In genomic region chr2:78778756-78779510, GRCh38 we compare ENCODE assay signal across 26 cellular contexts.
A peak's percentile ranks its signal among the peaks of the same experiment; 100 is the strongest.
DNase-seq lines count a peak whose midpoint lies in the region; ATAC-seq, FAIRE-seq and TF ChIP-seq lines count a peak whose summit lies in the region.
"Had no signal": no experiment of that assay in that cellular context is flagged by ENCODE, and none has a peak within 500 bp of the region (broad histone marks: within the 10 kb centered on the region; RNA-seq: fewer than 3 reads in every experiment).

No MANE protein-coding gene starts in this region.

- H3K4me3 Mint-ChIP-seq in osteocyte (ENCODE audit: unreplicated experiment): no peak overlapping the region
- H3K4me3 Mint-ChIP-seq: HFFc6 had no signal

- H3K4me1 ChIP-seq in right atrium auricular region (no peaks in the 10 kb centered on the region), K562 (replicated peaks in 1 of 2; ENCODE audit: control insufficient read depth in 2 of 2, insufficient read depth in 2 of 2, low read length in 2 of 2) (peaks cover 0 to 6% of the 10 kb centered on the region in 2 experiments; a peak in 2 of 5 replicates)
- H3K4me1 ChIP-seq: BE2C, HAP-1 had no signal

- H3K27me3 ChIP-seq in right atrium auricular region (no peaks in the 10 kb centered on the region), K562 (ENCODE audit: control insufficient read depth in 2 of 2, insufficient read depth in 2 of 2, low read length in 2 of 2) (no peaks in the 10 kb centered on the region)
- H3K27me3 ChIP-seq: BE2C, SJCRH30 had no signal

- CTCF ChIA-PET in K562 (lab: Yijun Ruan, JAX; ENCODE audit: low intra/inter-chr PET ratio): no interaction called here

- H3K9me1 ChIP-seq in K562 (ENCODE audit: control insufficient read depth, insufficient read depth, low read length): no peaks in the 10 kb centered on the region

- no peak for FAIRE-seq in K562 (lab: Jason Lieb, UNC)

- no peak overlapping the region for H3K4me2 ChIP-seq in K562 (ENCODE audit: insufficient read depth, low read length)
- H3K4me2 ChIP-seq: KMS-11, PC-9 had no signal

- H3K27ac Mint-ChIP-seq in osteocyte (ENCODE audit: unreplicated experiment): no peak overlapping the region
- H3K27ac Mint-ChIP-seq: HFFc6 had no signal

- no peaks in the 10 kb centered on the region for H3K4me1 Mint-ChIP-seq in osteocyte (ENCODE audit: unreplicated experiment)

- H3K27me3 Mint-ChIP-seq in osteocyte (ENCODE audit: unreplicated experiment): no peaks in the 10 kb centered on the region

- H3K9me3 ChIP-seq in right atrium auricular region (no peaks in the 10 kb centered on the region), K562 (replicated peaks; ENCODE audit: control insufficient read depth, insufficient read depth, low read depth, low read length) (no peaks in the 10 kb centered on the region; the same call in 1 of the 2 replicates)
- H3K9me3 ChIP-seq: BE2C, HAP-1, SJCRH30 had no signal

- TF ChIP-seq RAD21 in K562 (CRISPR knock-in tag; conservative IDR thresholded peaks at IDR 0.05 in 1 of 2, IDR thresholded peaks at IDR 0.05 in 1 of 2): peak in 1 of 2 experiments; percentile 32; a peak in 1 of 4 replicates

- no peak overlapping the region for H3K9ac ChIP-seq in K562 (ENCODE audit: insufficient read depth in 1 of 2, low read depth in 2 of 2, low read length in 2 of 2)
- H3K9ac ChIP-seq: GM23248, KMS-11 had no signal

- in situ Hi-C loops in K562 (cut with MboI): no loop called here

- 17% methylated on average over 25 of the region's 69 CpGs for WGBS in K562 (ENCODE audit: insufficient coverage, low coverage, missing lambda C conversion rate)

- TF ChIP-seq CTCF in right atrium auricular region (IDR thresholded peaks at IDR 0.05): no peak
- TF ChIP-seq CTCF in K562 (IDR thresholded peaks at IDR 0.05 in 2 of 3, conservative IDR thresholded peaks at IDR 0.05 in 1 of 3; ENCODE audit: insufficient read depth in 2 of 3, low read depth in 1 of 3, low read length in 3 of 3): peak in 2 of 3 experiments; percentile 30 to 46; a peak in 3 of 6 replicates
- TF ChIP-seq CTCF in osteocyte (IDR thresholded peaks at IDR 0.05): no peak

- BruUV-seq in K562 (replicated peaks; lab: Mats Ljungman, UMichigan): no TSS peak

- H3K27ac ChIP-seq in right atrium auricular region (no peak overlapping the region), K562 (ENCODE audit: extremely low read depth, low read depth, low read length) (no peak overlapping the region)
- H3K27ac ChIP-seq: GM23248, KMS-11, PC-9 had no signal

- no peaks in the 10 kb centered on the region for H3K36me3 Mint-ChIP-seq in osteocyte (ENCODE audit: unreplicated experiment)

- TF ChIP-seq EP300 in K562 (IDR thresholded peaks at IDR 0.05; ENCODE audit: low read length): no peak

- peaks cover 22% of the 10 kb centered on the region for H3K9me3 Mint-ChIP-seq in osteocyte (ENCODE audit: unreplicated experiment)

- H3K36me3 ChIP-seq in right atrium auricular region: no peaks in the 10 kb centered on the region
- no peaks in the 10 kb centered on the region for H3K36me3 ChIP-seq in K562 (ENCODE audit: control insufficient read depth, insufficient read depth, low read length)
- H3K36me3 ChIP-seq: BE2C, HAP-1, SJCRH30 had no signal

- no peak for ATAC-seq in left ventricle myocardium superior
- ATAC-seq in K562: peak; percentile 90
- ATAC-seq in HG03432 (IDR thresholded peaks at IDR 0.05; ENCODE audit: unreplicated experiment): no peak
- ATAC-seq: Right ventricle myocardium inferior had no signal

- intact Hi-C loops in left ventricle myocardium superior (cut with micrococcal nuclease): no loop called here
- intact Hi-C loops in K562 (cut with micrococcal nuclease): no loop called here

- H4K20me1 ChIP-seq in K562 (replicated peaks; ENCODE audit: control insufficient read depth, insufficient read depth, low read length): no peaks in the 10 kb centered on the region

- DNase-seq in left ventricle myocardium superior (peak; percentile 21), right atrium auricular region (ENCODE audit: low spot score) (no peak), K562 (ENCODE audit: extremely low read depth in 1 of 4, low spot score in 3 of 4) (peak in 3 of 4 experiments; percentile 10 to 15 (median 12)), osteocyte (ENCODE audit: extremely low spot score, unreplicated experiment) (peak; percentile 86), GF-D8 (lab: John Stamatoyannopoulos, UW) (no peak), NCI-H82 treated with DMSO at 0.1 percent for 48 hours (lab: John Stamatoyannopoulos, UW; ENCODE audit: unreplicated experiment) (no peak)
- DNase-seq: 8988T; ACHN; BE2C; Calu3; DMS153; DND-41; GM23248; HFFc6; IMR-90; MM.1S; NCI-H2029; NCI-H446; NCI-H524 treated with DMSO at 0.1 percent for 48 hours; NK-92 treated with Interleukin-12 subunit alpha and Interleukin-12 subunit beta, amount 100 ng/mL, for 24 hours; PC-9 had no signal

- no peaks in the 10 kb centered on the region for H3K79me2 ChIP-seq in K562 (ENCODE audit: control insufficient read depth, insufficient read depth, low read length)

- TF ChIP-seq POLR2A in K562 (conservative IDR thresholded peaks at IDR 0.05): no peak

- H2AFZ ChIP-seq in K562 (ENCODE audit: low read depth, low read length): no peak overlapping the region
- H2AFZ ChIP-seq: GM23248, PC-9 had no signal

- POLR2A ChIA-PET in K562 (lab: Yijun Ruan, JAX): no interaction called here

- H3K4me3 ChIP-seq in right atrium auricular region (no peak overlapping the region), K562 (no peak overlapping the region)
- H3K4me3 ChIP-seq: GM23248, HAP-1, PC-9 had no signal

TF ChIP-seq in K562, 482 proteins besides CTCF, POLR2A, EP300 and RAD21:
- TF ChIP-seq NEUROD1 (IDR thresholded peaks at IDR 0.05; ENCODE audit: borderline replicate concordance, low read depth, low read length, partially characterized antibody): no peak
- TF ChIP-seq C11orf30 (IDR thresholded peaks at IDR 0.05; ENCODE audit: low read depth): no peak
- no peak for TF ChIP-seq ETV5 (CRISPR knock-in tag; IDR thresholded peaks at IDR 0.05; ENCODE audit: low read depth)

Comparison
In these comparisons a context has a peak if more than half of its experiments do, and no peak if none do; other contexts are left out.
1. DNase-seq: peak in left ventricle myocardium superior (single experiment), K562 (3 of 4) and osteocyte (single experiment); none in right atrium auricular region (single experiment), GF-D8 (single experiment) and NCI-H82 treated with DMSO at 0.1 percent for 48 hours (single experiment).
2. CTCF ChIP-seq: peak in K562 (2 of 3); none in right atrium auricular region (0 of 2) and osteocyte (single experiment).